In genomic region chr4:101210331-101210730, GRCh38 we compare ENCODE assay signal across 28 cellular contexts.
"Had no signal": no experiment of that assay in that cellular context is flagged by ENCODE, and none has a peak within 500 bp of the region (broad histone marks: within the 10 kb centered on the region; RNA-seq: fewer than 3 reads in every experiment).

No MANE protein-coding gene starts in this region.

- H3K27ac Mint-ChIP-seq: dendritic cell treated with granulocyte-macrophage colony-stimulating factor and Interleukin-4, amounts not matched to agents 40 ng/mL and 50 ng/mL, for 4 days; mesothelial cell of epicardium; progenitor cell of endocrine pancreas; stimulated activated memory B cell treated with anti-CD40 and anti-IgM and Interleukin-4, amounts not matched to agents 10 μg/mL and 1 μg/mL and 100 μg/mL, for 72 hours; type B pancreatic cell had no signal

- H3K27me3 ChIP-seq: colonic mucosa, esophagus muscularis mucosa, foreskin keratinocyte, gastroesophageal sphincter, heart left ventricle, hepatocyte, neutrophil, right atrium auricular region, testis, tibial artery had no signal

- H3K4me2 ChIP-seq: hepatocyte had no signal

- H3K27me3 Mint-ChIP-seq: dendritic cell treated with granulocyte-macrophage colony-stimulating factor and Interleukin-4, amounts not matched to agents 40 ng/mL and 50 ng/mL, for 4 days; naive B cell; natural killer cell treated with Interleukin-12 subunit alpha and Interleukin-12 subunit beta and Interleukin-15 and Interleukin-18, amount 100 ng/mL, for 72 hours; progenitor cell of endocrine pancreas; stimulated activated memory B cell treated with anti-CD40 and anti-IgM and Interleukin-4, amounts not matched to agents 10 μg/mL and 1 μg/mL and 100 μg/mL, for 72 hours; type B pancreatic cell had no signal

- H3K4me3 Mint-ChIP-seq: dendritic cell treated with granulocyte-macrophage colony-stimulating factor and Interleukin-4, amounts not matched to agents 40 ng/mL and 50 ng/mL, for 4 days; mesothelial cell of epicardium; naive B cell; natural killer cell treated with Interleukin-12 subunit alpha and Interleukin-12 subunit beta and Interleukin-15 and Interleukin-18, amount 100 ng/mL, for 72 hours; neural crest cell; stimulated activated memory B cell treated with anti-CD40 and anti-IgM and Interleukin-4, amounts not matched to agents 10 μg/mL and 1 μg/mL and 100 μg/mL, for 72 hours; type B pancreatic cell had no signal

- H3K36me3 Mint-ChIP-seq: mesothelial cell of epicardium; naive B cell; stimulated activated memory B cell treated with anti-CD40 and anti-IgM and Interleukin-4, amounts not matched to agents 10 μg/mL and 1 μg/mL and 100 μg/mL, for 72 hours; type B pancreatic cell had no signal

- H3K4me1 Mint-ChIP-seq: neural crest cell had no signal

- H3K36me3 ChIP-seq: colonic mucosa, esophagus muscularis mucosa, gastroesophageal sphincter, heart left ventricle, neutrophil, right atrium auricular region, tibial artery had no signal

- ATAC-seq: gastroesophageal sphincter; heart left ventricle; left lobe of liver; natural killer cell treated with Interleukin-12 subunit alpha and Interleukin-12 subunit beta and Interleukin-15 and Interleukin-18, amount 100 ng/mL, for 72 hours; sciatic nerve; stimulated activated memory B cell treated with anti-CD40 and anti-IgM and Interleukin-4, amounts not matched to agents 10 μg/mL and 1 μg/mL and 100 μg/mL, for 72 hours; stimulated activated naive CD8-positive, alpha-beta T cell treated with anti-CD3 and anti-CD28 coated beads, Interleukin-15, Interleukin-2, amounts not matched to agents 100 U/mL and 50 U/mL, for 24 hours had no signal

- H3K4me1 ChIP-seq: colonic mucosa, parathyroid adenoma, right atrium auricular region, testis had no signal

- DNase-seq: colonic mucosa; effector memory CD4-positive, alpha-beta T cell; foreskin keratinocyte; heart left ventricle; kidney; mucosa of descending colon; naive B cell; stimulated activated CD4-positive, alpha-beta T cell treated with anti-CD3 and anti-CD28 coated beads, Interleukin-2, amount 100 ng/mL, for 24 hours; stimulated activated CD4-positive, alpha-beta T cell treated with anti-CD3 and anti-CD28 coated beads, Interleukin-4, amount 100 ng/mL, for 24 hours; stimulated activated naive CD8-positive, alpha-beta T cell treated with anti-CD3 and anti-CD28 coated beads, Interleukin-15, Interleukin-2, amounts not matched to agents 100 U/mL and 50 U/mL, for 24 hours; substantia nigra; testis; tibial artery had no signal

- H3K9me3 Mint-ChIP-seq: dendritic cell treated with granulocyte-macrophage colony-stimulating factor and Interleukin-4, amounts not matched to agents 40 ng/mL and 50 ng/mL, for 4 days; mesothelial cell of epicardium; naive B cell; neural crest cell; stimulated activated memory B cell treated with anti-CD40 and anti-IgM and Interleukin-4, amounts not matched to agents 10 μg/mL and 1 μg/mL and 100 μg/mL, for 72 hours; type B pancreatic cell had no signal

- H3K9me3 ChIP-seq: colonic mucosa, esophagus muscularis mucosa, gastroesophageal sphincter, heart left ventricle, mucosa of descending colon, neutrophil, right atrium auricular region, testis, tibial artery had no signal

- H3K27ac ChIP-seq: colonic mucosa, esophagus muscularis mucosa, foreskin keratinocyte, gastroesophageal sphincter, heart left ventricle, hepatocyte, neutrophil, parathyroid adenoma, right atrium auricular region, testis, tibial artery had no signal

- H3K4me3 ChIP-seq: colonic mucosa, esophagus muscularis mucosa, gastroesophageal sphincter, heart left ventricle, hepatocyte, mucosa of descending colon, right atrium auricular region, testis, tibial artery had no signal

- H2AFZ ChIP-seq: hepatocyte, parathyroid adenoma had no signal
